In genomic region chr16:31780342-31780741, GRCh38 we compare ENCODE assay signal across 10 cellular contexts.
"Had no signal": no experiment of that assay in that cellular context is flagged by ENCODE, and none has a peak within 500 bp of the region (broad histone marks: within the 10 kb centered on the region; RNA-seq: fewer than 3 reads in every experiment).

No MANE protein-coding gene starts in this region.

- H3K4me3 ChIP-seq: GM23248, HAP-1 had no signal

- H3K9me3 ChIP-seq: HAP-1 had no signal

- H3K36me3 ChIP-seq: HAP-1 had no signal

- ATAC-seq: HCT116 had no signal

- H3K4me2 ChIP-seq: KMS-11 had no signal

- H3K27ac ChIP-seq: GM23248, HL-60, KMS-11 had no signal

- H3K4me1 ChIP-seq: HAP-1 had no signal

- DNase-seq: GM23248, GOT3, H7, IMR-90, Karpas-422, KBM-7 had no signal

- H3K9ac ChIP-seq: GM23248, KMS-11 had no signal
